In genomic region chr5:54175-54730, GRCh38 we compare ENCODE assay signal across 10 cellular contexts. TPM values are rescaled to one million over a fixed set of nuclear protein-coding genes. Genes with fewer than 3 reads are reported as not detected.
A peak's percentile ranks its signal among the peaks of the same experiment; 100 is the strongest.
DNase-seq lines count a peak whose midpoint lies in the region; ATAC-seq and TF ChIP-seq lines count a peak whose summit lies in the region.
"Had no signal": no experiment of that assay in that cellular context is flagged by ENCODE, and none has a peak within 500 bp of the region (broad histone marks: within the 10 kb centered on the region; RNA-seq: fewer than 3 reads in every experiment).

No MANE protein-coding gene starts in this region.

- peak overlapping the region; percentile 43 for H3K4me3 ChIP-seq in astrocyte of the spinal cord (ENCODE audit: low read depth, low read length)
- peak overlapping the region in 2 of 3 donors; percentile 31 to 33 for H3K4me3 ChIP-seq in right lobe of liver
- H3K4me3 ChIP-seq in thyroid gland (replicated peaks in 1 of 3), result peak overlapping the region in 2 of 3 donors; percentile 25 to 51

- DNase-seq in activated naive CD4-positive, alpha-beta T cell (lab: John Stamatoyannopoulos, UW), result no peak
- DNase-seq in astrocyte of the spinal cord (ENCODE audit: low read depth, low spot score), result no peak
- no peak for DNase-seq in right lobe of liver
- no peak for DNase-seq in thyroid gland
- DNase-seq in middle frontal gyrus (ENCODE audit: extremely low spot score, low spot score), result no peak
- DNase-seq in NCI-H2107 treated with DMSO at 0.1 percent for 48 hours (lab: John Stamatoyannopoulos, UW; ENCODE audit: unreplicated experiment), result no peak
- DNase-seq: DND-41 had no signal

- no peaks in the 10 kb centered on the region for H3K4me1 ChIP-seq in right lobe of liver
- peaks cover 6 to 13% of the 10 kb centered on the region in 2 donors for H3K4me1 ChIP-seq in thyroid gland

- ATAC-seq in right lobe of liver, result no peak
- no peak for ATAC-seq in HG02759 (IDR thresholded peaks at IDR 0.05; ENCODE audit: unreplicated experiment)

- TF ChIP-seq CTCF in astrocyte of the spinal cord (IDR thresholded peaks at IDR 0.05; ENCODE audit: low read depth, low read length) (no peak), right lobe of liver (IDR thresholded peaks at IDR 0.05) (no peak), thyroid gland (IDR thresholded peaks at IDR 0.05) (no peak)

- H3K27me3 ChIP-seq in right lobe of liver (peaks cover 0 to 5% of the 10 kb centered on the region in 2 donors), thyroid gland (no peaks in the 10 kb centered on the region)

- TF ChIP-seq POLR2A in right lobe of liver (IDR thresholded peaks at IDR 0.05) (no peak), thyroid gland (IDR thresholded peaks at IDR 0.05) (no peak)

- peaks cover 15% of the 10 kb centered on the region for H3K9me3 Mint-ChIP-seq in activated naive CD4-positive, alpha-beta T cell treated with anti-CD3 and anti-CD28 coated beads, Interleukin-2, amount 50 U/mL, for 24 hours

- H3K4me1 Mint-ChIP-seq in activated naive CD4-positive, alpha-beta T cell treated with anti-CD3 and anti-CD28 coated beads, Interleukin-2, amount 50 U/mL, for 24 hours, result no peaks in the 10 kb centered on the region

- H3K4me3 Mint-ChIP-seq in activated naive CD4-positive, alpha-beta T cell treated with anti-CD3 and anti-CD28 coated beads, Interleukin-2, amount 50 U/mL, for 24 hours, result peak overlapping the region; percentile 60

- H3K27ac Mint-ChIP-seq in activated naive CD4-positive, alpha-beta T cell treated with anti-CD3 and anti-CD28 coated beads, Interleukin-2, amount 50 U/mL, for 24 hours, result no peak overlapping the region

- no peaks in the 10 kb centered on the region for H3K9me3 ChIP-seq in right lobe of liver
- H3K9me3 ChIP-seq in thyroid gland, result no peaks in the 10 kb centered on the region

- WGBS in right lobe of liver (ENCODE audit: insufficient coverage, low coverage, low lambda C conversion rate, missing lambda C conversion rate), result 19% methylated on average over 13 of the region's 20 CpGs
- WGBS in thyroid gland, 2 donors, result 19 to 27% methylated on average over 17 to 18 of the region's 20 CpGs

- peaks cover 32% of the 10 kb centered on the region for H3K27me3 Mint-ChIP-seq in activated naive CD4-positive, alpha-beta T cell treated with anti-CD3 and anti-CD28 coated beads, Interleukin-2, amount 50 U/mL, for 24 hours

- no peaks in the 10 kb centered on the region for H3K36me3 ChIP-seq in right lobe of liver
- H3K36me3 ChIP-seq in thyroid gland, result no peaks in the 10 kb centered on the region

- in situ Hi-C loops in astrocyte of the spinal cord (cut with HindIII; ENCODE audit: low sequenced_read_pairs), result no loop called here

- H3K27ac ChIP-seq in right lobe of liver (no peak overlapping the region), thyroid gland (no peak overlapping the region)
- H3K27ac ChIP-seq: HL-60 had no signal

- intact Hi-C loops in right lobe of liver (cut with DNase I) (no loop called here), thyroid gland (cut with DNase I) (no loop called here)

- H3K36me3 Mint-ChIP-seq in activated naive CD4-positive, alpha-beta T cell treated with anti-CD3 and anti-CD28 coated beads, Interleukin-2, amount 50 U/mL, for 24 hours, result no peaks in the 10 kb centered on the region

RNA-seq across cellular contexts. Expression of gene PLEKHG4B, which starts 37.7 kb away (rescaled TPM):
- total RNA-seq in right lobe of liver (under 1 TPM in 2 of 6 experiments, not detected in 4; 0.13 to 0.18 TPM), thyroid gland (10 to 100 TPM in 1 of 4 donors, 1 to 10 TPM in 3; 5.5 to 10.9 (median 7.1) TPM)

Comparison
In these comparisons a context has a peak if more than half of its experiments do, and no peak if none do; other contexts are left out.
1. RNA of gene PLEKHG4B, which starts 37.7 kb away (total RNA-seq): 5.5 to 10.9 TPM in thyroid gland; 0.13 to 0.18 TPM in right lobe of liver; every median in the first group is over 4 times any median in the second.
2. Peak in every context shown above with its lines, with median percentiles within 50 percentile points of each other: H3K4me3 ChIP-seq.